Comparison of ENCODE assay signal across 1 cellular context in genomic region chr9:38141751-38142150, GRCh38.
TF ChIP-seq lines count a peak whose summit lies in the region.

No MANE protein-coding gene starts in this region.

TF ChIP-seq in HCT116, 20 proteins besides CTCF, POLR2A, EP300 and RAD21 (continued from another document):
- TF ChIP-seq ZBTB33 (IDR thresholded peaks at IDR 0.05; ENCODE audit: extremely low read depth, insufficient replicate concordance, low read length) (no peak), SP1 (IDR thresholded peaks at IDR 0.05; ENCODE audit: low read depth) (no peak), EGR1 (IDR thresholded peaks at IDR 0.05; ENCODE audit: low read depth) (no peak), ZFX (IDR thresholded peaks at IDR 0.05) (no peak), TCF7L2 (IDR thresholded peaks at IDR 0.05; ENCODE audit: borderline replicate concordance, extremely low read depth, insufficient read depth, insufficient read length) (no peak), EZH2phosphoT487 (IDR thresholded peaks at IDR 0.05; ENCODE audit: borderline replicate concordance) (no peak), POLR2AphosphoS5 (IDR thresholded peaks at IDR 0.05; ENCODE audit: low read depth, low read length) (no peak), CEBPB (IDR thresholded peaks at IDR 0.05; ENCODE audit: low read depth) (no peak), SRF (IDR thresholded peaks at IDR 0.05; ENCODE audit: low read depth) (no peak), MAX (IDR thresholded peaks at IDR 0.05) (no peak), FOSL1 (IDR thresholded peaks at IDR 0.05; ENCODE audit: low read depth) (no peak; the same call in 1 of the 2 replicates), ATF3 (IDR thresholded peaks at IDR 0.05) (no peak), YY1 (IDR thresholded peaks at IDR 0.05; ENCODE audit: extremely low read depth, insufficient replicate concordance, low read depth, low read length) (no peak), ZNF274 (IDR thresholded peaks at IDR 0.05; ENCODE audit: low read depth, low read length) (no peak)
